16 cellular contexts compared by ENCODE assay signal in genomic region chr13:93525087-93525486, GRCh38.
DNase-seq lines count a peak whose midpoint lies in the region; ATAC-seq, FAIRE-seq and TF ChIP-seq lines count a peak whose summit lies in the region.
"Had no signal": no experiment of that assay in that cellular context is flagged by ENCODE, and none has a peak within 500 bp of the region (broad histone marks: within the 10 kb centered on the region; RNA-seq: fewer than 3 reads in every experiment).

No MANE protein-coding gene starts in this region.

- FAIRE-seq in H54 (lab: Jason Lieb, UNC): peak; percentile 20

- CTCF ChIA-PET in HEK293 (lab: Yijun Ruan, JAX): no interaction called here

- no peak for DNase-seq in H54 (ENCODE audit: insufficient read length, low spot score)
- DNase-seq in NCI-H69 (lab: John Stamatoyannopoulos, UW): peak; percentile 47
- DNase-seq in SW 1271 (lab: John Stamatoyannopoulos, UW): no peak
- no peak for DNase-seq in NCI-H1694 treated with DMSO at 0.1 percent for 48 hours (lab: John Stamatoyannopoulos, UW)
- no peak for DNase-seq in stimulated activated naive CD8-positive, alpha-beta T cell treated with anti-CD3 and anti-CD28 coated beads, Interleukin-15, Interleukin-2, amounts not matched to agents 100 U/mL and 50 U/mL, for 24 hours
- no peak for DNase-seq in central memory CD4-positive, alpha-beta T cell
- DNase-seq: Calu3; CD8-positive, alpha-beta T cell; DMS79 treated with DMSO at 0.1 percent for 48 hours; GF-D8; H7; KG1 had no signal

- no peak for ATAC-seq in stimulated activated naive CD8-positive, alpha-beta T cell treated with anti-CD3 and anti-CD28 coated beads, Interleukin-15, Interleukin-2, amounts not matched to agents 100 U/mL and 50 U/mL, for 24 hours
- ATAC-seq: CD8-positive, alpha-beta T cell had no signal

- H3K9ac ChIP-seq in iPS-20b (ENCODE audit: low read depth, low read length): no peak overlapping the region
- H3K9ac ChIP-seq: BLaER1 treated with 17β-estradiol and CSF1 and Interleukin-3, amounts not matched to agents 10 nM and 100 nM had no signal

- H3K27ac ChIP-seq in HEK293 (ENCODE audit: extremely low read depth, low read depth, low read length) (no peak overlapping the region), iPS-20b (ENCODE audit: low read length) (no peak overlapping the region)
- H3K27ac ChIP-seq: BLaER1 treated with 17β-estradiol and CSF1 and Interleukin-3, amounts not matched to agents 10 nM and 100 nM; HL-60 had no signal

- no peak for TF ChIP-seq POLR2A in H54 (IDR thresholded peaks at IDR 0.05; ENCODE audit: low read depth, low read length)

- H3K4me1 ChIP-seq in HEK293 (ENCODE audit: control insufficient read depth, insufficient read depth, low read length) (no peaks in the 10 kb centered on the region), iPS-20b (ENCODE audit: insufficient read depth, low read length) (peaks cover 41% of the 10 kb centered on the region)
- H3K4me1 ChIP-seq: BLaER1 treated with 17β-estradiol and CSF1 and Interleukin-3, amounts not matched to agents 10 nM and 100 nM had no signal

- no peak overlapping the region for H3K4me3 ChIP-seq in HEK293 (ENCODE audit: low read depth, low read length)
- peak overlapping the region; percentile 2; the same call in 1 of the 2 replicates for H3K4me3 ChIP-seq in iPS-20b (ENCODE audit: low read length)
- H3K4me3 ChIP-seq: BLaER1 treated with 17β-estradiol and CSF1 and Interleukin-3, amounts not matched to agents 10 nM and 100 nM had no signal

- no peaks in the 10 kb centered on the region for H3K9me3 ChIP-seq in HEK293 (ENCODE audit: control insufficient read depth, insufficient read depth, low read depth, low read length)
- no peaks in the 10 kb centered on the region for H3K9me3 ChIP-seq in iPS-20b (ENCODE audit: insufficient read depth, low read depth, low read length)
- H3K9me3 ChIP-seq: BLaER1 treated with 17β-estradiol and CSF1 and Interleukin-3, amounts not matched to agents 10 nM and 100 nM had no signal

- no peak for TF ChIP-seq CTCF in HEK293 (tag by site-specific recombination; IDR thresholded peaks at IDR 0.05)

- no peaks in the 10 kb centered on the region for H3K36me3 ChIP-seq in HEK293 (ENCODE audit: control insufficient read depth in 2 of 2, insufficient read depth in 1 of 2, low read length in 2 of 2)
- H3K36me3 ChIP-seq in iPS-20b (ENCODE audit: insufficient read depth, low read depth, low read length): no peaks in the 10 kb centered on the region
- H3K36me3 ChIP-seq: BLaER1 treated with 17β-estradiol and CSF1 and Interleukin-3, amounts not matched to agents 10 nM and 100 nM had no signal

- POLR2A ChIA-PET in HEK293 (lab: Yijun Ruan, JAX): no interaction called here

- no peaks in the 10 kb centered on the region for H3K27me3 ChIP-seq in iPS-20b (ENCODE audit: insufficient read depth, low read length)
- H3K27me3 ChIP-seq: BLaER1 treated with 17β-estradiol and CSF1 and Interleukin-3, amounts not matched to agents 10 nM and 100 nM had no signal

TF ChIP-seq in HEK293, 187 proteins besides CTCF, POLR2A, EP300 and RAD21:
- TF ChIP-seq PRDM6 (tag by site-specific recombination; IDR thresholded peaks at IDR 0.05): peak; percentile 33; the same call in 1 of the 2 replicates
- TF ChIP-seq ZFHX2 (tag by site-specific recombination; conservative IDR thresholded peaks at IDR 0.05): no peak
- TF ChIP-seq ZNF692 (tag by site-specific recombination; IDR thresholded peaks at IDR 0.05): no peak
- TF ChIP-seq GLIS1 (tag by site-specific recombination; IDR thresholded peaks at IDR 0.05): peak; percentile 39
- peak; percentile 49; the same call in 1 of the 2 replicates for TF ChIP-seq FEZF1 (tag by site-specific recombination; IDR thresholded peaks at IDR 0.05)
